In genomic region chr11:66546368-66546965, GRCh38 we compare ENCODE assay signal across 8 cellular contexts. TPM values are rescaled to one million over a fixed set of nuclear protein-coding genes. Genes with fewer than 3 reads are reported as not detected.
DNase-seq lines count a peak whose midpoint lies in the region; ATAC-seq and TF ChIP-seq lines count a peak whose summit lies in the region.

Gene ACTN3 (plus strand): TSS chr11:66546903. CDS start chr11:66546938, 35 bp downstream.

- H3K27ac ChIP-seq in CD8-positive, alpha-beta T cell (ENCODE audit: low read depth, low read length): peak within 1 kb of the TSS; percentile 79
- H3K27ac ChIP-seq in aorta (ENCODE audit: low read depth in 1 of 2, low read length in 2 of 2): no peak within 1 kb of the TSS

- peaks cover 38% of the 10 kb centered on the region for H3K4me1 Mint-ChIP-seq in CD8-positive, alpha-beta T cell (ENCODE audit: low read depth)
- H3K4me1 Mint-ChIP-seq in chondrocyte (ENCODE audit: low read depth) (peaks cover 28% of the 10 kb centered on the region), memory B cell (peaks cover 24% of the 10 kb centered on the region)

- no peak for ATAC-seq in CD8-positive, alpha-beta T cell
- ATAC-seq in memory B cell (ENCODE audit: low read depth) (no peak), aorta (ENCODE audit: low FRiP score) (peak; percentile 37), GM21576 (IDR thresholded peaks at IDR 0.05; ENCODE audit: unreplicated experiment) (no peak)

- H3K27me3 Mint-ChIP-seq in CD8-positive, alpha-beta T cell (ENCODE audit: low read depth): no peaks in the 10 kb centered on the region
- H3K27me3 Mint-ChIP-seq in chondrocyte (ENCODE audit: low read depth) (no peaks in the 10 kb centered on the region), memory B cell (no peaks in the 10 kb centered on the region)

- 1 to 2% methylated on average over 37 of the region's 37 CpGs for WGBS in aorta, 2 donors

- peak within 1 kb of the TSS; percentile 83 for H3K27ac Mint-ChIP-seq in CD8-positive, alpha-beta T cell
- H3K27ac Mint-ChIP-seq in chondrocyte (ENCODE audit: unreplicated experiment) (no peak within 1 kb of the TSS), memory B cell (peak within 1 kb of the TSS; percentile 19)

- TF ChIP-seq CTCF in CD8-positive, alpha-beta T cell (IDR thresholded peaks at IDR 0.05): no peak
- TF ChIP-seq CTCF in chondrocyte (IDR thresholded peaks at IDR 0.05): no peak

- no peaks in the 10 kb centered on the region for H3K9me3 ChIP-seq in CD8-positive, alpha-beta T cell (ENCODE audit: low read length)
- H3K9me3 ChIP-seq in aorta (ENCODE audit: control insufficient read depth, low read length): no peaks in the 10 kb centered on the region

- POLR2A ChIA-PET in CD8-positive, alpha-beta T cell (lab: Charles Lee): interaction anchor here (0.6 to 2.7 kb wide), 9 partner anchors 12 to 297 kb away, joined by 3 to 23 read pairs (median 5); partner anchors contain the start of genes CTSF, MRPL11, RBM14 and RBM4B

- intact Hi-C loops in CD8-positive, alpha-beta T cell (cut with DNase I, micrococcal nuclease): loop anchor here (1.0 to 10.0 kb wide), 6 partner anchors 36 to 198 kb away; partner anchors contain the start of genes BBS1 (in 1 of the 2), DPP3 (in 1 of the 2), PELI3 (in 1 of the 2) and RBM14 (in 1 of the 2)
- intact Hi-C loops in aorta (cut with DNase I): no loop called here

- peaks cover 31% of the 10 kb centered on the region for H3K4me1 ChIP-seq in CD8-positive, alpha-beta T cell (ENCODE audit: insufficient read depth, low read length)
- H3K4me1 ChIP-seq in aorta (ENCODE audit: control insufficient read depth in 1 of 2, insufficient read depth in 2 of 2, low read length in 2 of 2): no peaks in the 10 kb centered on the region

- H3K36me3 Mint-ChIP-seq in CD8-positive, alpha-beta T cell: peaks cover 19% of the 10 kb centered on the region
- peaks cover 16% of the 10 kb centered on the region for H3K36me3 Mint-ChIP-seq in chondrocyte (ENCODE audit: low read depth)
- peaks cover 12% of the 10 kb centered on the region for H3K36me3 Mint-ChIP-seq in memory B cell

- peak within 1 kb of the TSS; percentile 97 for H3K4me3 ChIP-seq in CD8-positive, alpha-beta T cell (ENCODE audit: low read depth, low read length)
- peak within 1 kb of the TSS; percentile 73 for H3K4me3 ChIP-seq in Jurkat, Clone E6-1 (ENCODE audit: low read length)
- H3K4me3 ChIP-seq in aorta (ENCODE audit: low read length in 2 of 2): peak within 1 kb of the TSS; percentile 71 to 78

- H3K27me3 ChIP-seq in CD8-positive, alpha-beta T cell (ENCODE audit: insufficient read depth, low read length): no peaks in the 10 kb centered on the region
- H3K27me3 ChIP-seq in aorta (ENCODE audit: control insufficient read depth in 1 of 2, insufficient read depth in 2 of 2, low read length in 1 of 2): no peaks in the 10 kb centered on the region

- peak within 1 kb of the TSS; percentile 84 for H3K4me3 Mint-ChIP-seq in CD8-positive, alpha-beta T cell
- H3K4me3 Mint-ChIP-seq in chondrocyte (ENCODE audit: unreplicated experiment): peak within 1 kb of the TSS; percentile 81
- peak within 1 kb of the TSS; percentile 86 for H3K4me3 Mint-ChIP-seq in memory B cell

- DNase-seq in CD8-positive, alpha-beta T cell: no peak
- DNase-seq in Jurkat, Clone E6-1 (ENCODE audit: low read depth, low spot score): no peak
- DNase-seq in chondrocyte (ENCODE audit: low spot score) (no peak), memory B cell (ENCODE audit: low spot score in 2 of 2) (no peak), aorta (peak in 1 of 2 donors; percentile 74), SHP77 (lab: John Stamatoyannopoulos, UW) (no peak), putamen (ENCODE audit: low spot score) (no peak)

- CTCF ChIA-PET in CD8-positive, alpha-beta T cell (lab: Charles Lee): interaction anchor here (0.6 to 2.6 kb wide), 5 partner anchors 33 to 273 kb away, joined by 3 to 15 read pairs (median 3); partner anchors contain the start of gene RBM4B

- peaks cover 15% of the 10 kb centered on the region for H3K36me3 ChIP-seq in CD8-positive, alpha-beta T cell (ENCODE audit: insufficient read depth, low read length)
- H3K36me3 ChIP-seq in aorta (ENCODE audit: control insufficient read depth in 1 of 2, insufficient read depth in 2 of 2, low read length in 1 of 2): no peaks in the 10 kb centered on the region

- H3K9me3 Mint-ChIP-seq in CD8-positive, alpha-beta T cell: no peaks in the 10 kb centered on the region
- no peaks in the 10 kb centered on the region for H3K9me3 Mint-ChIP-seq in chondrocyte (ENCODE audit: low read depth)
- no peaks in the 10 kb centered on the region for H3K9me3 Mint-ChIP-seq in memory B cell

RNA-seq across cellular contexts. Expression of gene ACTN3, which starts in this region (rescaled TPM):
- total RNA-seq in CD8-positive, alpha-beta T cell: under 1 TPM; 0.17 to 0.27 TPM
- not detected for polyA plus RNA-seq in Jurkat, Clone E6-1 (2012; ENCODE audit: insufficient read depth, insufficient read length)
- total RNA-seq in chondrocyte (0.07 TPM in 1 of 3 replicates, not detected in the others), aorta (1 to 10 TPM in 1 of 2 donors, not detected in 1; 3.0 TPM)
- not detected for polyA plus RNA-seq in aorta

Comparison
In these comparisons a context has a peak if more than half of its experiments do, and no peak if none do; other contexts are left out.
1. intact Hi-C loops: an anchor here in CD8-positive, alpha-beta T cell (1.0 to 10.0 kb wide); none called in aorta.